In genomic region chr11:22432331-22433065, GRCh38 we compare ENCODE assay signal across 9 cellular contexts.
DNase-seq lines count a peak whose midpoint lies in the region; ATAC-seq, FAIRE-seq and TF ChIP-seq lines count a peak whose summit lies in the region.
"Had no signal": no experiment of that assay in that cellular context is flagged by ENCODE, and none has a peak within 500 bp of the region (broad histone marks: within the 10 kb centered on the region; RNA-seq: fewer than 3 reads in every experiment).

No MANE protein-coding gene starts in this region.

- H3K9ac ChIP-seq in mammary epithelial cell (ENCODE audit: insufficient read depth, low read length): no peak overlapping the region
- no peak overlapping the region for H3K9ac ChIP-seq in kidney (ENCODE audit: low read length in 2 of 2)

- H3K27ac ChIP-seq in mammary epithelial cell (ENCODE audit: insufficient read depth, low read depth, low read length) (no peak overlapping the region), kidney (ENCODE audit: low read depth in 2 of 2, low read length in 2 of 2) (no peak overlapping the region)
- H3K27ac ChIP-seq: SJSA1 had no signal

- no peaks in the 10 kb centered on the region for H4K20me1 ChIP-seq in mammary epithelial cell (ENCODE audit: insufficient read depth, low read length)

- H3K4me2 ChIP-seq in mammary epithelial cell (ENCODE audit: insufficient read depth, low read depth, low read length): no peak overlapping the region

- BruUV-seq in mammary epithelial cell (replicated peaks; lab: Mats Ljungman, UMichigan): no TSS peak

- intact Hi-C loops in mammary epithelial cell (cut with micrococcal nuclease): loop anchor here (2.0 kb wide), 1 partner anchor 24 kb away; no protein-coding TSS in a partner anchor
- intact Hi-C loops in kidney (cut with DNase I): loop anchor here (10.0 kb wide), 1 partner anchor 58 kb away; no protein-coding TSS in a partner anchor

- CTCF ChIA-PET in AG04449 (lab: Yijun Ruan, JAX) (no interaction called here), mammary epithelial cell (lab: Charles Lee; ENCODE audit: low non-redundant PET) (no interaction called here)

- no peak overlapping the region for H3K27ac Mint-ChIP-seq in stimulated activated naive CD8-positive, alpha-beta T cell treated with anti-CD3 and anti-CD28 coated beads, Interleukin-15, amount 100 ng/mL, for 72 hours

- peak; percentile 43 for ATAC-seq in HG03159 (IDR thresholded peaks at IDR 0.05; ENCODE audit: unreplicated experiment)
- peak; percentile 50 for ATAC-seq in stimulated activated naive CD8-positive, alpha-beta T cell treated with anti-CD3 and anti-CD28 coated beads, Interleukin-15, amount 100 ng/mL, for 72 hours
- no peak for ATAC-seq in GM21529 (IDR thresholded peaks at IDR 0.05; ENCODE audit: unreplicated experiment)
- no peak for ATAC-seq in GM21526 (IDR thresholded peaks at IDR 0.05; ENCODE audit: low FRiP score, unreplicated experiment)

- H3K4me1 ChIP-seq in mammary epithelial cell (ENCODE audit: insufficient read depth, low read length) (no peaks in the 10 kb centered on the region), kidney (ENCODE audit: control insufficient read depth in 1 of 2, insufficient read depth in 1 of 2, low read depth in 1 of 2, low read length in 2 of 2) (peaks cover 0 to 3% of the 10 kb centered on the region in 2 donors)
- H3K4me1 ChIP-seq: SJSA1 had no signal

- H3K4me3 Mint-ChIP-seq in stimulated activated naive CD8-positive, alpha-beta T cell treated with anti-CD3 and anti-CD28 coated beads, Interleukin-15, amount 100 ng/mL, for 72 hours: peak overlapping the region; percentile 64 to 75

- H3K4me1 Mint-ChIP-seq in stimulated activated naive CD8-positive, alpha-beta T cell treated with anti-CD3 and anti-CD28 coated beads, Interleukin-15, amount 100 ng/mL, for 72 hours: peaks cover 16% of the 10 kb centered on the region

- DNase-seq in AG04449 (ENCODE audit: low read depth, low spot score): no peak
- DNase-seq in mammary epithelial cell: no peak
- DNase-seq in kidney: peak; percentile 71
- DNase-seq in stimulated activated naive CD8-positive, alpha-beta T cell treated with anti-CD3 and anti-CD28 coated beads, Interleukin-15, amount 100 ng/mL, for 72 hours: peak in 1 of 2 donors; percentile 13
- no peak for DNase-seq in AML-193 (lab: John Stamatoyannopoulos, UW)

- TF ChIP-seq CTCF in AG04449 (IDR thresholded peaks at IDR 0.05; ENCODE audit: insufficient read depth, low read length, missing control alignments): no peak
- no peak for TF ChIP-seq CTCF in mammary epithelial cell (conservative IDR thresholded peaks at IDR 0.05 in 1 of 2, IDR thresholded peaks at IDR 0.05 in 1 of 2; ENCODE audit: extremely low read depth in 1 of 2, insufficient read depth in 1 of 2, low read depth in 1 of 2, low read length in 2 of 2)
- TF ChIP-seq CTCF in kidney (IDR thresholded peaks at IDR 0.05; ENCODE audit: borderline replicate concordance, extremely low read depth, insufficient read depth): no peak

- H3K79me2 ChIP-seq in mammary epithelial cell (ENCODE audit: insufficient read depth, low read length): no peaks in the 10 kb centered on the region

- in situ Hi-C loops in mammary epithelial cell (cut with MboI; ENCODE audit: low sequenced_read_pairs in 2 of 2): no loop called here

- 43% methylated on average over 22 of the region's 37 CpGs for WGBS in mammary epithelial cell (ENCODE audit: low coverage, missing lambda C conversion rate)

- H3K9me3 ChIP-seq in mammary epithelial cell (replicated peaks; ENCODE audit: insufficient read depth, low read length) (no peaks in the 10 kb centered on the region), kidney (ENCODE audit: control insufficient read depth in 1 of 2, low read length in 2 of 2) (no peaks in the 10 kb centered on the region)
- H3K9me3 ChIP-seq: SJSA1 had no signal

- H3K4me3 ChIP-seq in AG04449 (ENCODE audit: low read depth, low read length) (peak overlapping the region; percentile 35), mammary epithelial cell (replicated peaks in 1 of 3; ENCODE audit: insufficient read depth in 1 of 3, low read depth in 2 of 3, low read length in 3 of 3) (no peak overlapping the region), kidney (ENCODE audit: low read length in 2 of 2) (peak overlapping the region; percentile 14 to 53)
- H3K4me3 ChIP-seq: SJSA1 had no signal

- no peaks in the 10 kb centered on the region for H3K27me3 ChIP-seq in mammary epithelial cell (ENCODE audit: insufficient read depth, low read length)
- H3K27me3 ChIP-seq: SJSA1 had no signal

- dilution Hi-C loops in mammary epithelial cell (cut with HindIII; ENCODE audit: low sequenced_read_pairs): no loop called here

- no peaks in the 10 kb centered on the region for H3K9me3 Mint-ChIP-seq in stimulated activated naive CD8-positive, alpha-beta T cell treated with anti-CD3 and anti-CD28 coated beads, Interleukin-15, amount 100 ng/mL, for 72 hours

- peaks cover 28% of the 10 kb centered on the region for H3K27me3 Mint-ChIP-seq in stimulated activated naive CD8-positive, alpha-beta T cell treated with anti-CD3 and anti-CD28 coated beads, Interleukin-15, amount 100 ng/mL, for 72 hours

- FAIRE-seq in kidney (lab: Jason Lieb, UNC): no peak

- H3K36me3 ChIP-seq in mammary epithelial cell (ENCODE audit: insufficient read depth, low read length): no peaks in the 10 kb centered on the region
- H3K36me3 ChIP-seq in kidney (ENCODE audit: control insufficient read depth in 1 of 2, insufficient read depth in 2 of 2, low read length in 2 of 2): no peaks in the 10 kb centered on the region
- H3K36me3 ChIP-seq: SJSA1 had no signal

- POLR2A ChIA-PET in AG04449 (lab: Yijun Ruan, JAX): no interaction called here

- peak overlapping the region; percentile 75 for H2AFZ ChIP-seq in mammary epithelial cell (ENCODE audit: low read depth, low read length)

Comparison
In these comparisons a context has a peak if more than half of its experiments do, and no peak if none do; other contexts are left out.
1. H3K4me3 ChIP-seq: peak in AG04449 (single experiment) and kidney (2 of 2); none in mammary epithelial cell (0 of 3).
2. ATAC-seq: peak in HG03159 (single experiment) and stimulated activated naive CD8-positive, alpha-beta T cell treated with anti-CD3 and anti-CD28 coated beads, Interleukin-15, amount 100 ng/mL, for 72 hours (single experiment); none in GM21529 (single experiment) and GM21526 (single experiment).